ENCODE assay signal across 2 cellular contexts in genomic region chr2:164873096-164873670, GRCh38.
A peak's percentile ranks its signal among the peaks of the same experiment; 100 is the strongest.
TF ChIP-seq lines count a peak whose summit lies in the region.

No MANE protein-coding gene starts in this region.

TF ChIP-seq in HEK293, 187 proteins besides CTCF, POLR2A, EP300 and RAD21 (continued from another document and continues in another):
- TF ChIP-seq PRDM6 (tag by site-specific recombination; IDR thresholded peaks at IDR 0.05) (peak; percentile 33; the same call in 1 of the 2 replicates), ZNF335 (tag by site-specific recombination; conservative IDR thresholded peaks at IDR 0.05) (0 out of 2 replicates have a peak, but pooled peaks have one; percentile 11), ZBTB44 (tag by site-specific recombination; IDR thresholded peaks at IDR 0.05) (no peak), ZNF362 (tag by site-specific recombination; IDR thresholded peaks at IDR 0.05) (no peak), ZNF324 (tag by site-specific recombination; IDR thresholded peaks at IDR 0.05) (no peak), GLIS1 (tag by site-specific recombination; IDR thresholded peaks at IDR 0.05) (peak; percentile 18; the same call in 1 of the 2 replicates), MEIS1 (CRISPR knock-in tag; IDR thresholded peaks at IDR 0.05; ENCODE audit: borderline replicate concordance) (no peak), ZNF169 (tag by site-specific recombination; IDR thresholded peaks at IDR 0.05) (no peak), ZNF530 (tag by site-specific recombination; IDR thresholded peaks at IDR 0.05; ENCODE audit: low read depth) (no peak), ZNF544 (tag by site-specific recombination; IDR thresholded peaks at IDR 0.05) (no peak), ZNF664 (tag by site-specific recombination; IDR thresholded peaks at IDR 0.05) (no peak), MYNN (tag by site-specific recombination; IDR thresholded peaks at IDR 0.05; ENCODE audit: borderline replicate concordance) (no peak), WT1 (tag by site-specific recombination; IDR thresholded peaks at IDR 0.05) (no peak), PRDM10 (tag by site-specific recombination; IDR thresholded peaks at IDR 0.05) (peak; percentile 61), ZNF48 (tag by site-specific recombination; IDR thresholded peaks at IDR 0.05) (no peak), ZNF843 (tag by site-specific recombination; IDR thresholded peaks at IDR 0.05) (no peak), ZNF292 (tag by site-specific recombination; IDR thresholded peaks at IDR 0.05; ENCODE audit: borderline replicate concordance, low read depth) (no peak), EGR2 (tag by site-specific recombination; IDR thresholded peaks at IDR 0.05; ENCODE audit: low read depth) (no peak), ZIC2 (tag by site-specific recombination; IDR thresholded peaks at IDR 0.05) (no peak), ZNF2 (tag by site-specific recombination; IDR thresholded peaks at IDR 0.05) (no peak)

TF ChIP-seq in HepG2, 621 proteins besides CTCF, POLR2A, EP300 and RAD21 (continued from another document):
- TF ChIP-seq ARID4A (CRISPR knock-in tag; IDR thresholded peaks at IDR 0.05; ENCODE audit: borderline replicate concordance) (no peak), KLF6 (CRISPR knock-in tag; IDR thresholded peaks at IDR 0.05) (no peak), RFX5 (IDR thresholded peaks at IDR 0.05; ENCODE audit: low read depth, low read length) (no peak)
